19 cellular contexts compared by ENCODE assay signal in genomic region chr3:71456826-71457225, GRCh38.
A peak's percentile ranks its signal among the peaks of the same experiment; 100 is the strongest.
DNase-seq lines count a peak whose midpoint lies in the region; ATAC-seq and TF ChIP-seq lines count a peak whose summit lies in the region.
"Had no signal": no experiment of that assay in that cellular context is flagged by ENCODE, and none has a peak within 500 bp of the region (broad histone marks: within the 10 kb centered on the region; RNA-seq: fewer than 3 reads in every experiment).

No MANE protein-coding gene starts in this region.

- H3K27me3 ChIP-seq in colonic mucosa (no peaks in the 10 kb centered on the region), heart right ventricle (no peaks in the 10 kb centered on the region)
- H3K27me3 ChIP-seq: esophagus muscularis mucosa, upper lobe of left lung had no signal

- peak overlapping the region; percentile 76 for H3K4me3 Mint-ChIP-seq in activated T-cell treated with anti-CD3 and anti-CD28 coated beads, Interleukin-2, amount 50 U/mL, for 4 hours
- peak overlapping the region; percentile 69 to 81 (median 73) for H3K4me3 Mint-ChIP-seq in T-cell
- peak overlapping the region; percentile 83 for H3K4me3 Mint-ChIP-seq in stimulated activated naive CD8-positive, alpha-beta T cell treated with anti-CD3 and anti-CD28 coated beads, Interleukin-15, Interleukin-2, amounts not matched to agents 100 ng/mL and 50 ng/mL, for 24 hours

- peak overlapping the region; percentile 97 to 99 for H3K27ac Mint-ChIP-seq in T-cell
- peak overlapping the region; percentile 97 for H3K27ac Mint-ChIP-seq in stimulated activated naive CD8-positive, alpha-beta T cell treated with anti-CD3 and anti-CD28 coated beads, Interleukin-15, Interleukin-2, amounts not matched to agents 100 ng/mL and 50 ng/mL, for 24 hours

- H3K4me3 ChIP-seq in colonic mucosa (no peak overlapping the region), heart right ventricle (no peak overlapping the region), lower leg skin (ENCODE audit: low read depth, poor library complexity, severe bottlenecking) (no peak overlapping the region)
- H3K4me3 ChIP-seq: SK-N-MC, upper lobe of left lung had no signal

- no peak for TF ChIP-seq POLR2A in lower leg skin (IDR thresholded peaks at IDR 0.05)

- CTCF ChIA-PET in T-cell (lab: Charles Lee), result interaction anchor here (0.6 to 3.1 kb wide), 12 partner anchors 13 to 101 kb away, joined by 3 to 24 read pairs (median 6); no protein-coding TSS in a partner anchor

- peak overlapping the region; percentile 3 for H3K27ac ChIP-seq in colonic mucosa
- H3K27ac ChIP-seq in heart right ventricle, result peak overlapping the region in 1 of 10 donors; percentile 42
- H3K27ac ChIP-seq: esophagus muscularis mucosa, SK-N-MC had no signal

- DNase-seq in activated T-cell treated with anti-CD3 and anti-CD28 coated beads, Interleukin-2, amount 50 U/mL, for 4 hours, result no peak
- DNase-seq in activated T-cell treated with anti-CD3 and anti-CD28 coated beads, Interleukin-2, amount 50 U/mL, for 1 hour, result no peak
- DNase-seq in T-cell (no peak), colonic mucosa (no peak), heart right ventricle (no peak), lower leg skin (ENCODE audit: low spot score in 2 of 2) (no peak)
- DNase-seq: activated CD8-positive, alpha-beta memory T cell treated with anti-CD3 and anti-CD28 coated beads, Interleukin-2, amount 50 U/mL, for 48 hours; cortex of kidney; midbrain; NCI-H2029 treated with DMSO at 0.1 percent for 48 hours; NCI-H510A treated with DMSO at 0.1 percent for 48 hours; occipital lobe; PC-3; stimulated activated CD4-positive, alpha-beta T cell treated with anti-CD3 and anti-CD28 coated beads, Interleukin-4, amount 100 ng/mL, for 4 hours; upper lobe of left lung had no signal

- 50 to 54% methylated on average over 1 of the region's 1 CpG for WGBS in heart right ventricle, 2 donors
- 28 to 57% methylated on average over 1 of the region's 1 CpG for WGBS in lower leg skin, 2 donors

- peaks cover 12% of the 10 kb centered on the region for H3K36me3 Mint-ChIP-seq in activated T-cell treated with anti-CD3 and anti-CD28 coated beads, Interleukin-2, amount 50 U/mL, for 4 hours (ENCODE audit: insufficient read depth)
- peaks cover 22% of the 10 kb centered on the region for H3K36me3 Mint-ChIP-seq in T-cell
- peaks cover 6% of the 10 kb centered on the region for H3K36me3 Mint-ChIP-seq in stimulated activated naive CD8-positive, alpha-beta T cell treated with anti-CD3 and anti-CD28 coated beads, Interleukin-15, Interleukin-2, amounts not matched to agents 100 ng/mL and 50 ng/mL, for 24 hours (ENCODE audit: low read depth)

- intact Hi-C loops in colonic mucosa (cut with DNase I) (no loop called here), heart right ventricle (cut with DNase I) (no loop called here), lower leg skin (cut with DNase I; ENCODE audit: low total_unique reads) (no loop called here)

- peak; percentile 61 to 65 for ATAC-seq in activated T-cell treated with anti-CD3 and anti-CD28 coated beads, Interleukin-2, amount 50 U/mL, for 4 hours
- no peak for ATAC-seq in T-cell (replicated peaks in 1 of 4)
- no peak for ATAC-seq in HG02970 (IDR thresholded peaks at IDR 0.05; ENCODE audit: low FRiP score, unreplicated experiment)
- no peak for ATAC-seq in heart right ventricle
- ATAC-seq: PC-3 had no signal

- no peaks in the 10 kb centered on the region for H3K9me3 ChIP-seq in colonic mucosa
- H3K9me3 ChIP-seq in heart right ventricle, result no peaks in the 10 kb centered on the region
- H3K9me3 ChIP-seq: esophagus muscularis mucosa, upper lobe of left lung had no signal

- peaks cover 99% of the 10 kb centered on the region for H3K4me1 Mint-ChIP-seq in activated T-cell treated with anti-CD3 and anti-CD28 coated beads, Interleukin-2, amount 50 U/mL, for 4 hours (ENCODE audit: low read depth)
- peaks cover 95 to 99% (median 97%) of the 10 kb centered on the region in 3 donors for H3K4me1 Mint-ChIP-seq in T-cell
- peaks cover 95% of the 10 kb centered on the region for H3K4me1 Mint-ChIP-seq in stimulated activated naive CD8-positive, alpha-beta T cell treated with anti-CD3 and anti-CD28 coated beads, Interleukin-15, Interleukin-2, amounts not matched to agents 100 ng/mL and 50 ng/mL, for 24 hours (ENCODE audit: low read depth)

- H3K9me3 Mint-ChIP-seq in activated T-cell treated with anti-CD3 and anti-CD28 coated beads, Interleukin-2, amount 50 U/mL, for 4 hours, result no peaks in the 10 kb centered on the region
- no peaks in the 10 kb centered on the region for H3K9me3 Mint-ChIP-seq in T-cell
- no peaks in the 10 kb centered on the region for H3K9me3 Mint-ChIP-seq in stimulated activated naive CD8-positive, alpha-beta T cell treated with anti-CD3 and anti-CD28 coated beads, Interleukin-15, Interleukin-2, amounts not matched to agents 100 ng/mL and 50 ng/mL, for 24 hours

- POLR2A ChIA-PET in T-cell (lab: Charles Lee), result interaction anchor here in 1 of 2 donors (1.0 kb wide), 1 partner anchor 13 kb away, joined by 4 read pairs; no protein-coding TSS in a partner anchor

- no peak overlapping the region for H3K9ac ChIP-seq in colonic mucosa (ENCODE audit: low read depth in 2 of 2, low read length in 2 of 2)

- TF ChIP-seq CTCF in colonic mucosa (IDR thresholded peaks at IDR 0.05), result no peak
- no peak for TF ChIP-seq CTCF in heart right ventricle (IDR thresholded peaks at IDR 0.05)
- TF ChIP-seq CTCF in lower leg skin (IDR thresholded peaks at IDR 0.05), result no peak

- no peaks in the 10 kb centered on the region for H3K36me3 ChIP-seq in colonic mucosa
- H3K36me3 ChIP-seq in heart right ventricle, result no peaks in the 10 kb centered on the region
- H3K36me3 ChIP-seq: esophagus muscularis mucosa, upper lobe of left lung had no signal

- no peaks in the 10 kb centered on the region for H3K27me3 Mint-ChIP-seq in activated T-cell treated with anti-CD3 and anti-CD28 coated beads, Interleukin-2, amount 50 U/mL, for 4 hours (ENCODE audit: low read depth)
- H3K27me3 Mint-ChIP-seq in T-cell, result no peaks in the 10 kb centered on the region
- no peaks in the 10 kb centered on the region for H3K27me3 Mint-ChIP-seq in stimulated activated naive CD8-positive, alpha-beta T cell treated with anti-CD3 and anti-CD28 coated beads, Interleukin-15, Interleukin-2, amounts not matched to agents 100 ng/mL and 50 ng/mL, for 24 hours

- H3K4me1 ChIP-seq in colonic mucosa, result peaks cover 11% of the 10 kb centered on the region
- H3K4me1 ChIP-seq in heart right ventricle, result peaks cover 0 to 45% (median 10%) of the 10 kb centered on the region in 9 donors

Comparison
In these comparisons a context has a peak if more than half of its experiments do, and no peak if none do; other contexts are left out.
1. ATAC-seq: peak in activated T-cell treated with anti-CD3 and anti-CD28 coated beads, Interleukin-2, amount 50 U/mL, for 4 hours (2 of 2); none in T-cell (0 of 4), HG02970 (single experiment) and heart right ventricle (0 of 8).
2. Peak in every context shown above with its lines, with median percentiles within 50 percentile points of each other: H3K4me3 Mint-ChIP-seq.